ENCODE assay signal across 8 cellular contexts in the genomic region with DNA sequence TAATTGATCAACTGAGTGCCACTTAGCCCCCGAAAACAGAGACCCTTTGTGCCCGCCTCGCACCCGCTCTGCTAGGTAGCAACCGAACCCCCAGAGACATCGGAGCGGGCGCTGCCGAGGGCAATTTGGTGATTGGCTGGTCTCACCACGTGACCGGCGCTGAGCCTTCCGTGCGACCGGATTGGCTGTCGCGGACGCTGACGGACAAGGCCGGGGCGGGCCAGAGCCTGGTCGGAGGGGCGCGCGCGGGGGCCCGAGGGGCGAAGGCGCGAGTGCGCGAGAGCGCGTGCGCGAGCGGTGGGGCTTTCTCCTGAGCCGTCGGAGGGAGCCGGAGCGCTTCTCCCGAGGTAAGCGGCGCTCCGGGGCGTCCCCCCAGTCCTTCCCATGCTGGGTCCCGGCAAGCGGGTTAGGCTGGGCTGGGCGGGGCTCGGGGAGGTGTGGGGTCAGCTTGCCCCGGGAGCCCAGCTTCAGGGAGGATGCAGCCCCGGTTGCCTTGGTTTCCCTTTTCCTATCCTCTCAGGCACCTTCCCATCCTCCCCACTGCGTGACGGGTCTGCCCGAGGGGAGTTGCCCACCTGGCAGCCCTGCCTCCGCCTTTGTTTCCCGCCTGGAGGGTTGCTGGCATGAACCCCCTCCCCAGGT. TPM values are rescaled to one million over a fixed set of nuclear protein-coding genes. Genes with fewer than 3 reads are reported as not detected.
DNase-seq lines count a peak whose midpoint lies in the region; ATAC-seq and TF ChIP-seq lines count a peak whose summit lies in the region.

A gene (plus strand): TSS at position 303 of the 642 bp plus-strand sequence.

- POLR2A ChIA-PET in CD4-positive, alpha-beta T cell (lab: Charles Lee), result no interaction called here

- no peaks in the 10 kb centered on the region for H3K36me3 Mint-ChIP-seq in CD4-positive, alpha-beta T cell (ENCODE audit: low read depth)

- TF ChIP-seq POLR2A in sigmoid colon (IDR thresholded peaks at IDR 0.05), result no peak

- H3K27me3 ChIP-seq in CD4-positive, alpha-beta T cell (ENCODE audit: control insufficient read depth, insufficient read depth, low read length), result peaks cover 50% of the 10 kb centered on the region
- peaks cover 28% of the 10 kb centered on the region for H3K27me3 ChIP-seq in NT2/D1 (ENCODE audit: insufficient read depth, insufficient read length)
- H3K27me3 ChIP-seq in sigmoid colon, result peaks cover 0 to 29% (median 12%) of the 10 kb centered on the region in 3 donors

- peaks cover 15% of the 10 kb centered on the region for H3K4me1 Mint-ChIP-seq in CD4-positive, alpha-beta T cell (ENCODE audit: low read depth)

- CTCF ChIA-PET in CD4-positive, alpha-beta T cell (lab: Charles Lee), result no interaction called here

- H3K9me3 Mint-ChIP-seq in CD4-positive, alpha-beta T cell, result peaks cover 4% of the 10 kb centered on the region

- H3K27me3 Mint-ChIP-seq in CD4-positive, alpha-beta T cell, result peaks cover 75% of the 10 kb centered on the region

- H3K4me1 ChIP-seq in NT2/D1 (ENCODE audit: insufficient read depth, insufficient read length) (no peaks in the 10 kb centered on the region), sigmoid colon (peaks cover 0 to 22% (median 20%) of the 10 kb centered on the region in 4 donors)

- no peak for TF ChIP-seq CTCF in CD4-positive, alpha-beta T cell (IDR thresholded peaks at IDR 0.05)
- no peak for TF ChIP-seq CTCF in sigmoid colon (IDR thresholded peaks at IDR 0.05)

- no peak for DNase-seq in CD4-positive, alpha-beta T cell
- DNase-seq in NT2/D1 (ENCODE audit: low read depth, low spot score) (peak; percentile 83), caudate nucleus (lab: John Stamatoyannopoulos, UW) (peak in 60 of 61 donors; percentile 17 to 95 (median 77)), iPS-NIHi7 (ENCODE audit: extremely low spot score) (peak; percentile 97), sigmoid colon (peak; percentile 88)

- no peaks in the 10 kb centered on the region for H3K9me3 ChIP-seq in CD4-positive, alpha-beta T cell (ENCODE audit: control insufficient read depth, low read length)
- H3K9me3 ChIP-seq in NT2/D1 (ENCODE audit: insufficient read depth, low read length) (peaks cover 4% of the 10 kb centered on the region; the same call in 1 of the 2 replicates), sigmoid colon (no peaks in the 10 kb centered on the region)

- no peak within 1 kb of the TSS for H3K27ac ChIP-seq in CD4-positive, alpha-beta T cell (ENCODE audit: low read depth, low read length)
- H3K27ac ChIP-seq in caudate nucleus (ENCODE audit: low read depth, low read length) (no peak within 1 kb of the TSS), sigmoid colon (peak within 1 kb of the TSS in 2 of 4 donors; percentile 30 to 71)

- H3K27ac Mint-ChIP-seq in CD4-positive, alpha-beta T cell, result no peak within 1 kb of the TSS

- H3K36me3 ChIP-seq in NT2/D1 (ENCODE audit: insufficient read depth, insufficient read length, low read length), result no peaks in the 10 kb centered on the region
- no peaks in the 10 kb centered on the region for H3K36me3 ChIP-seq in sigmoid colon

- ATAC-seq in CD4-positive, alpha-beta T cell (ENCODE audit: poor library complexity), result no peak
- ATAC-seq in HG03159 (IDR thresholded peaks at IDR 0.05; ENCODE audit: unreplicated experiment), result peak; percentile 49
- ATAC-seq in HG02870 (IDR thresholded peaks at IDR 0.05; ENCODE audit: unreplicated experiment), result no peak
- ATAC-seq in HG03565 (IDR thresholded peaks at IDR 0.05; ENCODE audit: unreplicated experiment), result no peak

- TF ChIP-seq EP300 in sigmoid colon (IDR thresholded peaks at IDR 0.05), result no peak

- H3K4me3 Mint-ChIP-seq in CD4-positive, alpha-beta T cell, result peak within 1 kb of the TSS; percentile 35

- H3K4me3 ChIP-seq in NT2/D1 (ENCODE audit: insufficient read length, low read depth) (peak within 1 kb of the TSS; percentile 71), sigmoid colon (peak within 1 kb of the TSS; percentile 57 to 66 (median 60))

- intact Hi-C loops in CD4-positive, alpha-beta T cell (cut with DNase I, micrococcal nuclease), result no loop called here
- intact Hi-C loops in sigmoid colon (cut with DNase I), result no loop called here

- 4 to 14% methylated on average over 57 of the region's 57 CpGs for WGBS in sigmoid colon, 2 donors

- H3K9ac ChIP-seq in NT2/D1 (ENCODE audit: insufficient read length, low read depth), result peak within 1 kb of the TSS; percentile 65

RNA-seq across cellular contexts. Expression of the gene that starts here (rescaled TPM):
- not detected for total RNA-seq in CD4-positive, alpha-beta T cell
- total RNA-seq in sigmoid colon, result 1 to 10 TPM in 1 of 4 donors, under 1 TPM in 3; 0.71 to 3.0 (median 0.89) TPM
- polyA plus RNA-seq in sigmoid colon, result under 1 TPM in 1 of 3 donors, not detected in 2; 0.86 TPM

Comparison
In these comparisons a context has a peak if more than half of its experiments do, and no peak if none do; other contexts are left out.
1. DNase-seq: peak in NT2/D1 (single experiment), caudate nucleus (60 of 61), iPS-NIHi7 (single experiment) and sigmoid colon (single experiment); none in CD4-positive, alpha-beta T cell (0 of 10).